23 cellular contexts compared by ENCODE assay signal in the genomic region with DNA sequence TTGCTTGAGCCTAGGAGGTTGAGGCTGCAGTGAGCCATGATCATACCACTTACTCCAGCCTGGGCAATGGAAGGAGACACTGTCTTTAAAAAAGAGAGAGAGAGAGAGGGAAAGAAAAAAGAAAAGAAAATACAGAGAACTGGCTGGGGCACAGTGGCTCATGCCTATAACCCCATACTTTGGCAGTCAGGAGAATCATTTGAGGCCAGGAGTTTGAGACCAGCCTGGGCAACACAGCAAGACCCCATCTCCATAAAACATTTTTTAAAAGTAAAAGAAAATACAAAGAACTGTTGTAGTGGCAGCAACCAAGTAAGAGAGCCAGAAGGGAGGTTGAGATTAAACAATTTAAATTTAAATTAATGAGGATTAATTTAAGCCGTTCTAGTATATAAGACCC. TPM values are rescaled to one million over a fixed set of nuclear protein-coding genes. Genes with fewer than 3 reads are reported as not detected.
DNase-seq lines count a peak whose midpoint lies in the region; ATAC-seq and TF ChIP-seq lines count a peak whose summit lies in the region.
"Had no signal": no experiment of that assay in that cellular context is flagged by ENCODE, and none has a peak within 500 bp of the region (broad histone marks: within the 10 kb centered on the region; RNA-seq: fewer than 3 reads in every experiment).

No MANE protein-coding gene starts in this region.

- peak overlapping the region in 5 of 7 donors; percentile 36 to 84 (median 46) for H3K27ac Mint-ChIP-seq in CD14-positive monocyte
- peak overlapping the region; percentile 29 for H3K27ac Mint-ChIP-seq in T-helper 17 cell
- H3K27ac Mint-ChIP-seq in stimulated activated effector memory CD8-positive, alpha-beta T cell treated with anti-CD3 and anti-CD28 coated beads, Interleukin-12 subunit alpha, Interleukin-12 subunit beta, amount 100 ng/mL, for 72 hours, result peak overlapping the region; percentile 23
- no peak overlapping the region for H3K27ac Mint-ChIP-seq in osteocyte (ENCODE audit: unreplicated experiment)
- H3K27ac Mint-ChIP-seq: GM23338, H9, HFFc6 had no signal

- WGBS in smooth muscle cell (ENCODE audit: low lambda C conversion rate), result 97% methylated on average over 1 of the region's 1 CpG

- H4K20me1 ChIP-seq in smooth muscle cell (ENCODE audit: low read depth), result no peaks in the 10 kb centered on the region

- peak overlapping the region; percentile 86 for H3K27ac ChIP-seq in neutrophil
- H3K27ac ChIP-seq in smooth muscle cell (ENCODE audit: low read depth), result no peak overlapping the region
- H3K27ac ChIP-seq: A549; BLaER1 treated with 17β-estradiol and CSF1 and Interleukin-3, amounts not matched to agents 10 nM and 100 nM had no signal

- intact Hi-C loops in CD14-positive monocyte (cut with micrococcal nuclease), result no loop called here

- peaks cover 7% of the 10 kb centered on the region for H3K36me3 ChIP-seq in neutrophil
- H3K36me3 ChIP-seq in smooth muscle cell (ENCODE audit: low read depth), result no peaks in the 10 kb centered on the region
- H3K36me3 ChIP-seq: BE2C had no signal

- DNase-seq in CD14-positive monocyte (ENCODE audit: low spot score), result no peak
- no peak for DNase-seq in T-helper 17 cell
- no peak for DNase-seq in stimulated activated effector memory CD8-positive, alpha-beta T cell treated with anti-CD3 and anti-CD28 coated beads, Interleukin-12 subunit alpha, Interleukin-12 subunit beta, amount 100 ng/mL, for 72 hours (ENCODE audit: low spot score in 2 of 2)
- no peak for DNase-seq in smooth muscle cell (lab: John Stamatoyannopoulos, UW; ENCODE audit: unreplicated experiment)
- DNase-seq in NCI-H69 (lab: John Stamatoyannopoulos, UW), result no peak
- DNase-seq in osteocyte (ENCODE audit: extremely low spot score, unreplicated experiment), result no peak
- DNase-seq: 8988T; ACHN; AML-193; BE2C; Calu3; CD4-positive, alpha-beta memory T cell; COR-L47; DMS53; DMS79 treated with DMSO at 0.1 percent for 48 hours; GF-D8; H9; HFFc6 had no signal

- no peak overlapping the region for H2AFZ ChIP-seq in smooth muscle cell (ENCODE audit: low read depth)
- H2AFZ ChIP-seq: GM23338 had no signal

- ATAC-seq in T-helper 17 cell, result no peak
- no peak for ATAC-seq in stimulated activated effector memory CD8-positive, alpha-beta T cell treated with anti-CD3 and anti-CD28 coated beads, Interleukin-12 subunit alpha, Interleukin-12 subunit beta, amount 100 ng/mL, for 72 hours
- ATAC-seq: A549, GM23338, HCT116 had no signal

- H3K4me1 ChIP-seq in neutrophil (ENCODE audit: control insufficient read depth in 1 of 2, insufficient read depth in 1 of 2, low read depth in 1 of 2, low read length in 1 of 2) (peaks cover 37 to 47% of the 10 kb centered on the region in 2 experiments), smooth muscle cell (ENCODE audit: low read depth) (no peaks in the 10 kb centered on the region)
- H3K4me1 ChIP-seq: A549, BE2C had no signal

- H3K36me3 Mint-ChIP-seq in CD14-positive monocyte, result peaks cover 28 to 35% of the 10 kb centered on the region in 2 donors
- H3K36me3 Mint-ChIP-seq in T-helper 17 cell (ENCODE audit: low read depth), result peaks cover 8% of the 10 kb centered on the region
- peaks cover 22% of the 10 kb centered on the region for H3K36me3 Mint-ChIP-seq in stimulated activated effector memory CD8-positive, alpha-beta T cell treated with anti-CD3 and anti-CD28 coated beads, Interleukin-12 subunit alpha, Interleukin-12 subunit beta, amount 100 ng/mL, for 72 hours
- peaks cover 36% of the 10 kb centered on the region for H3K36me3 Mint-ChIP-seq in osteocyte (ENCODE audit: unreplicated experiment)

- no peak overlapping the region for H3K4me3 Mint-ChIP-seq in CD14-positive monocyte
- H3K4me3 Mint-ChIP-seq in T-helper 17 cell, result no peak overlapping the region
- H3K4me3 Mint-ChIP-seq in stimulated activated effector memory CD8-positive, alpha-beta T cell treated with anti-CD3 and anti-CD28 coated beads, Interleukin-12 subunit alpha, Interleukin-12 subunit beta, amount 100 ng/mL, for 72 hours, result no peak overlapping the region
- no peak overlapping the region for H3K4me3 Mint-ChIP-seq in osteocyte (ENCODE audit: unreplicated experiment)
- H3K4me3 Mint-ChIP-seq: CD4-positive, alpha-beta memory T cell; GM23338; H9; HFFc6 had no signal

- H3K9me3 Mint-ChIP-seq in CD14-positive monocyte (peaks cover 0 to 5% (median 3%) of the 10 kb centered on the region in 7 donors), osteocyte (ENCODE audit: unreplicated experiment) (peaks cover 14% of the 10 kb centered on the region)
- H3K9me3 Mint-ChIP-seq in stimulated activated effector memory CD8-positive, alpha-beta T cell treated with anti-CD3 and anti-CD28 coated beads, Interleukin-12 subunit alpha, Interleukin-12 subunit beta, amount 100 ng/mL, for 72 hours, result no peaks in the 10 kb centered on the region
- H3K9me3 Mint-ChIP-seq: HFFc6 had no signal

- H3K9ac ChIP-seq in smooth muscle cell (ENCODE audit: low read depth), result no peak overlapping the region
- H3K9ac ChIP-seq: BLaER1 treated with 17β-estradiol and CSF1 and Interleukin-3, amounts not matched to agents 10 nM and 100 nM had no signal

- TF ChIP-seq CTCF in CD14-positive monocyte (IDR thresholded peaks at IDR 0.05) (no peak), neutrophil (IDR thresholded peaks at IDR 0.05) (no peak), smooth muscle cell (IDR thresholded peaks at IDR 0.05; ENCODE audit: borderline replicate concordance, insufficient read depth, poor library complexity, severe bottlenecking) (no peak), osteocyte (IDR thresholded peaks at IDR 0.05) (no peak)

- no peaks in the 10 kb centered on the region for H3F3A ChIP-seq in smooth muscle cell (ENCODE audit: low read depth)

- no peaks in the 10 kb centered on the region for H3K9me3 ChIP-seq in T-helper 17 cell (ENCODE audit: control insufficient read depth, low read length, poor library complexity, severe bottlenecking)
- no peaks in the 10 kb centered on the region for H3K9me3 ChIP-seq in neutrophil
- H3K9me3 ChIP-seq in smooth muscle cell (replicated peaks; ENCODE audit: low read depth), result peaks cover 6% of the 10 kb centered on the region
- H3K9me3 ChIP-seq: A549, BE2C had no signal

- H3K4me2 ChIP-seq in smooth muscle cell, result no peak overlapping the region
- H3K4me2 ChIP-seq: A549, GM23338 had no signal

- H3K4me1 Mint-ChIP-seq in CD14-positive monocyte, result peaks cover 32% of the 10 kb centered on the region
- H3K4me1 Mint-ChIP-seq in T-helper 17 cell, result peaks cover 13% of the 10 kb centered on the region
- peaks cover 14% of the 10 kb centered on the region for H3K4me1 Mint-ChIP-seq in stimulated activated effector memory CD8-positive, alpha-beta T cell treated with anti-CD3 and anti-CD28 coated beads, Interleukin-12 subunit alpha, Interleukin-12 subunit beta, amount 100 ng/mL, for 72 hours
- no peaks in the 10 kb centered on the region for H3K4me1 Mint-ChIP-seq in osteocyte (ENCODE audit: unreplicated experiment)
- H3K4me1 Mint-ChIP-seq: GM23338, H9 had no signal

- H3K4me3 ChIP-seq in neutrophil (ENCODE audit: low read depth in 1 of 2, low read length in 1 of 2), result no peak overlapping the region
- no peak overlapping the region for H3K4me3 ChIP-seq in smooth muscle cell
- H3K4me3 ChIP-seq: A549; BLaER1 treated with 17β-estradiol and CSF1 and Interleukin-3, amounts not matched to agents 10 nM and 100 nM; GM23338 had no signal

- no peaks in the 10 kb centered on the region for H3K27me3 ChIP-seq in neutrophil
- no peaks in the 10 kb centered on the region for H3K27me3 ChIP-seq in smooth muscle cell (ENCODE audit: low read depth)
- H3K27me3 ChIP-seq: BE2C; BLaER1 treated with 17β-estradiol and CSF1 and Interleukin-3, amounts not matched to agents 10 nM and 100 nM had no signal

- H3K27me3 Mint-ChIP-seq in CD14-positive monocyte (ENCODE audit: low read depth in 3 of 3) (peaks cover 0 to 1% (median 0%) of the 10 kb centered on the region in 3 donors), T-helper 17 cell (no peaks in the 10 kb centered on the region), osteocyte (ENCODE audit: unreplicated experiment) (no peaks in the 10 kb centered on the region)
- H3K27me3 Mint-ChIP-seq: CD4-positive, alpha-beta memory T cell had no signal

- H3K79me2 ChIP-seq in smooth muscle cell (ENCODE audit: low read depth), result no peaks in the 10 kb centered on the region

RNA-seq across cellular contexts. Expression of a gene that starts 39.8 kb away (rescaled TPM):
- polyA plus RNA-seq in CD14-positive monocyte, result 1 to 10 TPM; 2.1 to 4.3 TPM
- total RNA-seq in T-helper 17 cell, result 10 to 100 TPM; 30.7 to 32.9 TPM
- 10.3 and 10.8 TPM in 2 replicates for total RNA-seq in smooth muscle cell
- polyA plus RNA-seq in smooth muscle cell, result 5.4 and 5.8 TPM in 2 replicates
- total RNA-seq in osteocyte, result 50.4 and 52.0 TPM in 2 replicates

RNA-seq across cellular contexts. Expression of a gene that starts 47.8 kb away (rescaled TPM):
- 10 to 100 TPM; 23.2 to 24.6 TPM for polyA plus RNA-seq in CD14-positive monocyte
- 10 to 100 TPM; 24.8 to 27.0 TPM for total RNA-seq in T-helper 17 cell
- 23.6 and 28.0 TPM in 2 replicates for total RNA-seq in smooth muscle cell
- 49.3 and 60.7 TPM in 2 replicates for polyA plus RNA-seq in smooth muscle cell
- total RNA-seq in osteocyte, result 46.5 and 47.1 TPM in 2 replicates
